ENCODE assay signal across 7 cellular contexts in the genomic region with DNA sequence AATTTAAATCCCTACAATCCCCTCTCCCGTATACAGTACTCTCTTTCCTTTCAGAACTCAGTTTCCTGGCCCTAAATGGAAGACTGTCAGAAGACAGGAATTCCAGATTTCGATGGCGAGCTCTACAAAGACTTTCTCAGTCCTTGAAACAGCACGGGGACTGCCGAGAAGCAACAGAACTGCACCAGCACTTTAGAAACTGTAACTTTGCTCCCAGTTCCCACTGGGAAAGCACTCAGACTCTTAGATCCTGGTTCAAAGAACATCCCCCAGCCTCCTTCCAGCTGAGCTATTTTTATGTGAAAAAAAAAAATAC. TPM values are rescaled to one million over a fixed set of nuclear protein-coding genes. Genes with fewer than 3 reads are reported as not detected.
DNase-seq lines count a peak whose midpoint lies in the region; ATAC-seq and TF ChIP-seq lines count a peak whose summit lies in the region.

No MANE protein-coding gene starts in this region.

- peak overlapping the region; percentile 86 for H4K91ac ChIP-seq in IMR-90 (ENCODE audit: insufficient read depth, low read depth, low read length)

- peak overlapping the region; percentile 97 for H3K14ac ChIP-seq in IMR-90 (replicated peaks; ENCODE audit: low read depth, low read length)

- peaks cover 2 to 43% of the 10 kb centered on the region in 2 experiments; a peak in 2 of 4 replicates for H3K79me1 ChIP-seq in IMR-90 (ENCODE audit: low read depth in 1 of 2, low read length in 2 of 2)

- peaks cover 29% of the 10 kb centered on the region for H3K9me1 ChIP-seq in IMR-90 (ENCODE audit: insufficient read depth, low read length)

- H2BK15ac ChIP-seq in IMR-90 (ENCODE audit: low read depth, low read length) = peak overlapping the region; percentile 88; the same call in 2 of the 3 replicates

- H2BK20ac ChIP-seq in IMR-90 (ENCODE audit: low read depth, low read length) = no peak overlapping the region

- no TSS peak for BruUV-seq in IMR-90 (replicated peaks; lab: Mats Ljungman, UMichigan)

- no peaks in the 10 kb centered on the region for H3K27me3 ChIP-seq in IMR-90 (ENCODE audit: control insufficient read depth, insufficient read depth, low read length)
- H3K27me3 ChIP-seq in layer of hippocampus (ENCODE audit: control insufficient read depth, insufficient read depth, low read length) = no peaks in the 10 kb centered on the region
- H3K27me3 ChIP-seq in stomach smooth muscle (ENCODE audit: control insufficient read depth in 1 of 2, insufficient read depth in 2 of 2, low read length in 2 of 2) = no peaks in the 10 kb centered on the region

- H3K9ac ChIP-seq in IMR-90 (ENCODE audit: low read depth, low read length) (peak overlapping the region; percentile 96), stomach smooth muscle (ENCODE audit: low read length in 2 of 2) (peak overlapping the region; percentile 74 to 82)

- WGBS in IMR-90 (ENCODE audit: extremely low coverage in 2 of 2, insufficient read length in 1 of 2), 2 experiments = 63% methylated on average over 5 of the region's 5 CpGs; no CpG with 5 or more reads in 1 of the 2 experiments

- intact Hi-C loops in IMR-90 (cut with micrococcal nuclease) = loop anchor here (2.0 kb wide), 1 partner anchor 63 kb away; a partner anchor contains a TSS

- peak overlapping the region; percentile 18 for H2BK120ac ChIP-seq in IMR-90 (ENCODE audit: low read depth, low read length)

- H3K4ac ChIP-seq in IMR-90 (ENCODE audit: low read depth, low read length) = peak overlapping the region; percentile 97

- no peak for TF ChIP-seq CTCF in IMR-90 (conservative IDR thresholded peaks at IDR 0.05; ENCODE audit: low read depth, low read length)

- no peak for TF ChIP-seq POLR2A in IMR-90 (IDR thresholded peaks at IDR 0.05; ENCODE audit: low read depth, low read length)

- H3K4me2 ChIP-seq in IMR-90 (ENCODE audit: low read depth, low read length) = peak overlapping the region; percentile 97

- peak overlapping the region; percentile 97 for H3K27ac ChIP-seq in IMR-90 (ENCODE audit: insufficient read depth, low read length)
- peak overlapping the region; percentile 58 for H3K27ac ChIP-seq in layer of hippocampus (ENCODE audit: low read depth, low read length)
- H3K27ac ChIP-seq in stomach smooth muscle (ENCODE audit: low read length) = peak overlapping the region; percentile 78

- peak overlapping the region; percentile 98 for H3K4me3 ChIP-seq in IMR-90 (ENCODE audit: insufficient read depth, low read depth, low read length)
- peak overlapping the region; percentile 72 to 84 for H3K4me3 ChIP-seq in stomach smooth muscle (ENCODE audit: low read length in 2 of 2)

- H3K9me3 ChIP-seq in IMR-90 (ENCODE audit: control insufficient read depth, insufficient read depth, low read length) (no peaks in the 10 kb centered on the region), stomach smooth muscle (ENCODE audit: control insufficient read depth in 2 of 2, low read length in 2 of 2) (no peaks in the 10 kb centered on the region)

- H4K5ac ChIP-seq in IMR-90 (ENCODE audit: low read depth, low read length) = no peak overlapping the region; the same call in 1 of the 2 replicates

- peak overlapping the region; percentile 92 for H2BK5ac ChIP-seq in IMR-90 (ENCODE audit: low read depth, low read length, poor library complexity, severe bottlenecking)

- no peak for ATAC-seq in IMR-90 (ENCODE audit: low read depth)

- peak overlapping the region; percentile 67 for H3K56ac ChIP-seq in IMR-90 (ENCODE audit: extremely low read depth, insufficient read depth, low read length)

- H4K8ac ChIP-seq in IMR-90 (ENCODE audit: low read depth in 2 of 2, low read length in 2 of 2) = peak overlapping the region; percentile 44 to 72; a peak in 3 of 4 replicates

- POLR2A ChIA-PET in IMR-90 (lab: Charles Lee; ENCODE audit: unreplicated experiment) = interaction anchor here (0.6 to 6.5 kb wide), 6 partner anchors 17 to 63 kb away, joined by 3 to 39 read pairs (median 8); a partner anchor contains a TSS

- peaks cover 26% of the 10 kb centered on the region for H3K4me1 ChIP-seq in IMR-90 (ENCODE audit: control insufficient read depth, insufficient read depth, low read length)
- peaks cover 50% of the 10 kb centered on the region for H3K4me1 ChIP-seq in stomach smooth muscle (ENCODE audit: control insufficient read depth, insufficient read depth, low read length)

- dilution Hi-C loops in IMR-90 (cut with HindIII; ENCODE audit: low sequenced_read_pairs, unreplicated experiment) = no loop called here

- no peak overlapping the region for H2AFZ ChIP-seq in IMR-90 (replicated peaks; ENCODE audit: low read length, poor library complexity)

- H3K36me3 ChIP-seq in IMR-90 (ENCODE audit: control insufficient read depth, insufficient read depth, low read length) (peaks cover 4% of the 10 kb centered on the region; the same call in 1 of the 2 replicates), stomach smooth muscle (ENCODE audit: control insufficient read depth in 2 of 2, insufficient read depth in 2 of 2, low read length in 2 of 2) (peaks cover 0 to 2% of the 10 kb centered on the region in 2 donors)

- peak overlapping the region; percentile 95 for H2AK5ac ChIP-seq in IMR-90 (ENCODE audit: low read depth, low read length)

- H3K23ac ChIP-seq in IMR-90 (ENCODE audit: low read depth, low read length) = peak overlapping the region; percentile 95

- H4K20me1 ChIP-seq in IMR-90 (ENCODE audit: insufficient read depth, low read length) = peaks cover 58% of the 10 kb centered on the region

- no peak for TF ChIP-seq RAD21 in IMR-90 (IDR thresholded peaks at IDR 0.05; ENCODE audit: low read length)

- in situ Hi-C loops in IMR-90 (cut with MboI; ENCODE audit: low sequenced_read_pairs) = loop anchor here (5.0 kb wide), 1 partner anchor 36 kb away; no protein-coding TSS in a partner anchor

- CTCF ChIA-PET in IMR-90 (lab: Yijun Ruan, JAX) = interaction anchor here (1.2 to 7.2 kb wide), 4 partner anchors 28 to 96 kb away, joined by 3 to 116 read pairs (median 6); no protein-coding TSS in a partner anchor

- peak overlapping the region; percentile 8; the same call in 1 of the 2 replicates for H3K18ac ChIP-seq in IMR-90 (ENCODE audit: low read depth, low read length)

- no peak for DNase-seq in IMR-90
- DNase-seq in astrocyte of the hippocampus (ENCODE audit: low read depth, low spot score) = peak; percentile 37
- no peak for DNase-seq in NCI-H1105 treated with DMSO at 0.1 percent for 48 hours (lab: John Stamatoyannopoulos, UW)
- DNase-seq in stimulated activated naive CD4-positive, alpha-beta T cell treated with Interleukin-2 at 50 U/mL for 16 hours (lab: John Stamatoyannopoulos, UW) = no peak
- no peak for DNase-seq in NCI-H2081 (lab: John Stamatoyannopoulos, UW)

- peak overlapping the region; percentile 100 for H2AK9ac ChIP-seq in IMR-90 (replicated peaks; ENCODE audit: low read depth, low read length, poor library complexity)

TF ChIP-seq in IMR-90, 13 proteins besides CTCF, POLR2A, EP300 and RAD21:
- TF ChIP-seq CHD1 (IDR thresholded peaks at IDR 0.05; ENCODE audit: low read depth, low read length) (no peak), NFE2L2 (IDR thresholded peaks at IDR 0.05; ENCODE audit: low read depth, low read length) (no peak), MXI1 (IDR thresholded peaks at IDR 0.05; ENCODE audit: borderline replicate concordance, low read depth, low read length) (no peak), MAZ (IDR thresholded peaks at IDR 0.05; ENCODE audit: borderline replicate concordance, low read depth, low read length) (no peak), RCOR1 (IDR thresholded peaks at IDR 0.05; ENCODE audit: insufficient replicate concordance, low read length) (no peak), RFX5 (IDR thresholded peaks at IDR 0.05; ENCODE audit: low read depth, low read length) (no peak), MAFK (IDR thresholded peaks at IDR 0.05; ENCODE audit: low read depth, low read length) (no peak), BHLHE40 (IDR thresholded peaks at IDR 0.05; ENCODE audit: low read depth, low read length) (no peak)
- TF ChIP-seq, protein P1, sequence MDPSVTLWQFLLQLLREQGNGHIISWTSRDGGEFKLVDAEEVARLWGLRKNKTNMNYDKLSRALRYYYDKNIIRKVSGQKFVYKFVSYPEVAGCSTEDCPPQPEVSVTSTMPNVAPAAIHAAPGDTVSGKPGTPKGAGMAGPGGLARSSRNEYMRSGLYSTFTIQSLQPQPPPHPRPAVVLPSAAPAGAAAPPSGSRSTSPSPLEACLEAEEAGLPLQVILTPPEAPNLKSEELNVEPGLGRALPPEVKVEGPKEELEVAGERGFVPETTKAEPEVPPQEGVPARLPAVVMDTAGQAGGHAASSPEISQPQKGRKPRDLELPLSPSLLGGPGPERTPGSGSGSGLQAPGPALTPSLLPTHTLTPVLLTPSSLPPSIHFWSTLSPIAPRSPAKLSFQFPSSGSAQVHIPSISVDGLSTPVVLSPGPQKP (IDR thresholded peaks at IDR 0.05; ENCODE audit: borderline replicate concordance, low read depth, low read length) = no peak
- TF ChIP-seq, protein P2, sequence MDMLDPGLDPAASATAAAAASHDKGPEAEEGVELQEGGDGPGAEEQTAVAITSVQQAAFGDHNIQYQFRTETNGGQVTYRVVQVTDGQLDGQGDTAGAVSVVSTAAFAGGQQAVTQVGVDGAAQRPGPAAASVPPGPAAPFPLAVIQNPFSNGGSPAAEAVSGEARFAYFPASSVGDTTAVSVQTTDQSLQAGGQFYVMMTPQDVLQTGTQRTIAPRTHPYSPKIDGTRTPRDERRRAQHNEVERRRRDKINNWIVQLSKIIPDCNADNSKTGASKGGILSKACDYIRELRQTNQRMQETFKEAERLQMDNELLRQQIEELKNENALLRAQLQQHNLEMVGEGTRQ (IDR thresholded peaks at IDR 0.05; ENCODE audit: low read depth, low read length) = no peak

RNA-seq across cellular contexts. Expression of a gene that starts 1.8 kb away (rescaled TPM):
- total RNA-seq in IMR-90 (2012; rRNA removed) = 33.9 and 46.6 TPM in 2 replicates
- 134 and 139 TPM in 2 replicates for polyA plus RNA-seq in IMR-90 (2012; rRNA removed)
- 104 and 123 TPM in 2 replicates for polyA plus RNA-seq in IMR-90 (2012; cell fraction: cytosol; rRNA removed)
- polyA plus RNA-seq in IMR-90 (2012; cell fraction: nucleus; rRNA removed; ENCODE audit: low replicate concordance) = 210 and 333 TPM in 2 replicates

RNA-seq across cellular contexts. Expression of a gene that starts 28.0 kb away (rescaled TPM):
- under 0.01 TPM in 2 replicates for total RNA-seq in IMR-90 (2012; rRNA removed)
- not detected in 2 replicates for polyA plus RNA-seq in IMR-90 (2012; rRNA removed)
- polyA plus RNA-seq in IMR-90 (2012; cell fraction: cytosol; rRNA removed) = not detected in 2 replicates
- polyA plus RNA-seq in IMR-90 (2012; cell fraction: nucleus; rRNA removed; ENCODE audit: low replicate concordance) = not detected in 2 replicates

RNA-seq across cellular contexts. Expression of a gene that starts 29.4 kb away (rescaled TPM):
- under 0.01 TPM in 2 replicates for total RNA-seq in IMR-90 (2012; rRNA removed)
- not detected in 2 replicates for polyA plus RNA-seq in IMR-90 (2012; rRNA removed)
- not detected in 2 replicates for polyA plus RNA-seq in IMR-90 (2012; cell fraction: cytosol; rRNA removed)
- polyA plus RNA-seq in IMR-90 (2012; cell fraction: nucleus; rRNA removed; ENCODE audit: low replicate concordance) = not detected in 2 replicates

RNA-seq across cellular contexts. Expression of a gene that starts 38.4 kb away (rescaled TPM):
- total RNA-seq in IMR-90 (2012; rRNA removed) = 0.83 and 2.0 TPM in 2 replicates
- polyA plus RNA-seq in IMR-90 (2012; rRNA removed) = 0.56 and 0.87 TPM in 2 replicates
- polyA plus RNA-seq in IMR-90 (2012; cell fraction: cytosol; rRNA removed) = 0.99 and 1.2 TPM in 2 replicates
- 0.61 and 0.79 TPM in 2 replicates for polyA plus RNA-seq in IMR-90 (2012; cell fraction: nucleus; rRNA removed; ENCODE audit: low replicate concordance)
